1 cellular context compared by ENCODE assay signal in genomic region chr3:149610351-149611105, GRCh38.
A peak's percentile ranks its signal among the peaks of the same experiment; 100 is the strongest.
TF ChIP-seq lines count a peak whose summit lies in the region.

No MANE protein-coding gene starts in this region.

TF ChIP-seq in HepG2, 621 proteins besides CTCF, POLR2A, EP300 and RAD21 (continued from another document and continues in another):
- TF ChIP-seq ZNF800 (CRISPR knock-in tag; IDR thresholded peaks at IDR 0.05) (no peak), ZZZ3 (CRISPR knock-in tag; IDR thresholded peaks at IDR 0.05; ENCODE audit: borderline replicate concordance) (no peak), ZNF761 (CRISPR knock-in tag; conservative IDR thresholded peaks at IDR 0.05) (no peak), PRDM15 (CRISPR knock-in tag; IDR thresholded peaks at IDR 0.05) (no peak), ZNF589 (CRISPR knock-in tag; conservative IDR thresholded peaks at IDR 0.05) (no peak), RXRB (CRISPR knock-in tag; IDR thresholded peaks at IDR 0.05; ENCODE audit: borderline replicate concordance) (no peak), BCL3 (CRISPR knock-in tag; IDR thresholded peaks at IDR 0.05) (no peak), ETS1 (CRISPR knock-in tag; IDR thresholded peaks at IDR 0.05) (no peak), DMAP1 (CRISPR knock-in tag; IDR thresholded peaks at IDR 0.05) (no peak), CBX1 (IDR thresholded peaks at IDR 0.05; ENCODE audit: low read depth) (no peak), DZIP1 (CRISPR knock-in tag; IDR thresholded peaks at IDR 0.05) (no peak), HOXD1 (CRISPR knock-in tag; IDR thresholded peaks at IDR 0.05) (no peak), AHDC1 (CRISPR knock-in tag; IDR thresholded peaks at IDR 0.05; ENCODE audit: borderline replicate concordance) (peak; percentile 15; the same call in 1 of the 2 replicates), ZNF839 (CRISPR knock-in tag; IDR thresholded peaks at IDR 0.05; ENCODE audit: borderline replicate concordance) (no peak), ZNF646 (CRISPR knock-in tag; IDR thresholded peaks at IDR 0.05) (no peak), MBD4 (IDR thresholded peaks at IDR 0.05; ENCODE audit: borderline replicate concordance, low read length) (no peak), GABPB1 (CRISPR knock-in tag; IDR thresholded peaks at IDR 0.05) (no peak), BRD4 (CRISPR knock-in tag; IDR thresholded peaks at IDR 0.05) (no peak), ZSCAN9 (CRISPR knock-in tag; IDR thresholded peaks at IDR 0.05; ENCODE audit: borderline replicate concordance) (no peak), GATAD2A (CRISPR knock-in tag; IDR thresholded peaks at IDR 0.05) (peak; percentile 18; the same call in 1 of the 2 replicates), ZBTB4 (CRISPR knock-in tag; IDR thresholded peaks at IDR 0.05; ENCODE audit: borderline replicate concordance) (no peak), RBM22 (optimal IDR thresholded peaks at IDR 0.05; ENCODE audit: low read length) (peak; percentile 41), ZNF326 (CRISPR knock-in tag; IDR thresholded peaks at IDR 0.05; ENCODE audit: borderline replicate concordance) (no peak)
